17 cellular contexts compared by ENCODE assay signal in the genomic region with DNA sequence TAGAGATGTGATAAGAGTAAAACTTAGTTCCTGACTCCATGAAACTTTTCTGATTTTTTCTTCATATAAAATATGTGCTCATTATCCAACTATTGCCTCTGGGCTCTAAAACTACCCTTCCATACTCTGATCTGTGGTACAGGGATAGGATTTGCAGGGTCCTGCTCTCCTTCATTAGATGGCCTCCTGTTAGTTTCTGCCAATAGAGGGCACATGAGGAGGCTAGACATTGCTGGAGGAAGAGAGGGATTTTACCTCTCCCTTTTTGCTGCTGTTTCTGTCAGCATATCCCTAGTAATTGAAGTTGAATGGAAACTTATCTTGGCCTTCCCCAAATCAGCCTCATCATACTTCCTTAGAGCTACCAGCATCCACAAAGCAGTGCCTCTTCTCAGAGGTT.
DNase-seq lines count a peak whose midpoint lies in the region; ATAC-seq and TF ChIP-seq lines count a peak whose summit lies in the region.
"Had no signal": no experiment of that assay in that cellular context is flagged by ENCODE, and none has a peak within 500 bp of the region (broad histone marks: within the 10 kb centered on the region; RNA-seq: fewer than 3 reads in every experiment).

No MANE protein-coding gene starts in this region.

- no peaks in the 10 kb centered on the region for H3K27me3 ChIP-seq in H7 (ENCODE audit: control insufficient read depth, insufficient read depth, low read length)
- no peaks in the 10 kb centered on the region for H3K27me3 ChIP-seq in Panc1 (ENCODE audit: control insufficient read depth, insufficient read depth, low read length)
- H3K27me3 ChIP-seq in MM.1S (replicated peaks; ENCODE audit: insufficient read depth, low read length): no peaks in the 10 kb centered on the region
- H3K27me3 ChIP-seq: Peyer's patch had no signal

- no peak overlapping the region for H2AFZ ChIP-seq in MM.1S (ENCODE audit: low read length)

- no TSS peak for BruUV-seq in Panc1 (replicated peaks; lab: Mats Ljungman, UMichigan)

- intact Hi-C loops in Panc1 (cut with micrococcal nuclease; ENCODE audit: unreplicated experiment): no loop called here
- intact Hi-C loops in left ventricle myocardium superior (cut with micrococcal nuclease): no loop called here

- POLR2A ChIA-PET in Panc1 (lab: Charles Lee): no interaction called here

- H3K4me3 ChIP-seq in H7 (ENCODE audit: insufficient read depth, low read depth, low read length) (no peak overlapping the region), Panc1 (ENCODE audit: low read depth in 2 of 2, low read length in 2 of 2) (no peak overlapping the region), MM.1S (ENCODE audit: low read length) (no peak overlapping the region)
- H3K4me3 ChIP-seq: Peyer's patch had no signal

- ATAC-seq in Panc1 (no peak), HG02642 (IDR thresholded peaks at IDR 0.05; ENCODE audit: poor library complexity, unreplicated experiment) (no peak), left ventricle myocardium superior (no peak)
- ATAC-seq: Right ventricle myocardium inferior had no signal

- CTCF ChIA-PET in Panc1 (lab: Charles Lee): no interaction called here

- H3K9ac ChIP-seq in MM.1S (ENCODE audit: low read length): no peak overlapping the region

- H3K79me2 ChIP-seq in MM.1S (ENCODE audit: low read length): no peaks in the 10 kb centered on the region

- H3K9me2 ChIP-seq in MM.1S (replicated peaks; ENCODE audit: insufficient read depth, low read length): no peaks in the 10 kb centered on the region

- no peaks in the 10 kb centered on the region for H3F3A ChIP-seq in MM.1S (ENCODE audit: insufficient read depth, low read length)

- H3K4me1 ChIP-seq in Panc1 (ENCODE audit: control insufficient read depth, insufficient read depth, low read length) (no peaks in the 10 kb centered on the region), MM.1S (ENCODE audit: low read length) (no peaks in the 10 kb centered on the region)
- H3K4me1 ChIP-seq: Peyer's patch had no signal

- H4K20me1 ChIP-seq in MM.1S (ENCODE audit: insufficient read depth, low read length): no peaks in the 10 kb centered on the region

- H3K4me2 ChIP-seq in MM.1S (ENCODE audit: low read depth, low read length): no peak overlapping the region

- H3K9me3 ChIP-seq in Panc1 (ENCODE audit: control insufficient read depth, insufficient read depth, low read depth, low read length): no peaks in the 10 kb centered on the region
- no peaks in the 10 kb centered on the region for H3K9me3 ChIP-seq in MM.1S (replicated peaks; ENCODE audit: insufficient read depth, low read length)
- H3K9me3 ChIP-seq: Peyer's patch had no signal

- DNase-seq in H7 (peak; percentile 30), Panc1 (ENCODE audit: low read depth, low spot score) (no peak), iPS-NIHi11 (ENCODE audit: low spot score) (peak; percentile 33), left ventricle myocardium superior (no peak), MM.1S (no peak), KG1 (lab: John Stamatoyannopoulos, UW) (no peak)
- DNase-seq: CD4-positive, alpha-beta memory T cell; GF-D8; NCI-H1105 treated with DMSO at 0.1 percent for 48 hours; NCI-H1694; NCI-H2081 treated with DMSO at 0.1 percent for 48 hours; NCI-H510A; NCI-H774; Peyer's patch had no signal

- TF ChIP-seq CTCF in C4-2B (conservative IDR thresholded peaks at IDR 0.05): peak; percentile 16
- peak; percentile 12; the same call in 1 of the 2 replicates for TF ChIP-seq CTCF in Panc1 (IDR thresholded peaks at IDR 0.05)
- no peak for TF ChIP-seq CTCF in MM.1S (IDR thresholded peaks at IDR 0.05; ENCODE audit: low read length)

- no peaks in the 10 kb centered on the region for H3K36me3 ChIP-seq in H7 (replicated peaks; ENCODE audit: control insufficient read depth, insufficient read depth, low read length)
- H3K36me3 ChIP-seq in Panc1 (ENCODE audit: control insufficient read depth, insufficient read depth, low read length): no peaks in the 10 kb centered on the region
- H3K36me3 ChIP-seq in MM.1S (replicated peaks; ENCODE audit: insufficient read depth, low read length): no peaks in the 10 kb centered on the region
- H3K36me3 ChIP-seq: Peyer's patch had no signal

- no peak overlapping the region for H3K27ac ChIP-seq in C4-2B
- no peak overlapping the region for H3K27ac ChIP-seq in Panc1 (ENCODE audit: low read length)
- no peak overlapping the region for H3K27ac ChIP-seq in MM.1S (ENCODE audit: low read length)
- H3K27ac ChIP-seq: Peyer's patch had no signal

- in situ Hi-C loops in Panc1 (cut with HindIII; ENCODE audit: low pct_unique_long_range_greater_than_20kb, low sequenced_read_pairs): no loop called here

Comparison
In these comparisons a context has a peak if more than half of its experiments do, and no peak if none do; other contexts are left out.
1. DNase-seq: peak in H7 (single experiment) and iPS-NIHi11 (single experiment); none in Panc1 (single experiment), left ventricle myocardium superior (single experiment), MM.1S (single experiment) and KG1 (single experiment).